In genomic region chr16:79843145-79843544, GRCh38 we compare ENCODE assay signal across 15 cellular contexts.
DNase-seq lines count a peak whose midpoint lies in the region; ATAC-seq, FAIRE-seq and TF ChIP-seq lines count a peak whose summit lies in the region.
"Had no signal": no experiment of that assay in that cellular context is flagged by ENCODE, and none has a peak within 500 bp of the region (broad histone marks: within the 10 kb centered on the region; RNA-seq: fewer than 3 reads in every experiment).

No MANE protein-coding gene starts in this region.

- H3K27me3 ChIP-seq in BLaER1 (no peaks in the 10 kb centered on the region), K562 (ENCODE audit: control insufficient read depth in 2 of 2, insufficient read depth in 2 of 2, low read length in 2 of 2) (no peaks in the 10 kb centered on the region)

- no peak for TF ChIP-seq CTCF in K562 (IDR thresholded peaks at IDR 0.05 in 2 of 3, conservative IDR thresholded peaks at IDR 0.05 in 1 of 3; ENCODE audit: insufficient read depth in 2 of 3, low read depth in 1 of 3, low read length in 3 of 3)

- peak overlapping the region; percentile 61 for H3K27ac Mint-ChIP-seq in activated CD4-positive, alpha-beta T cell treated with anti-CD3 and anti-CD28 coated beads, Interleukin-2, amount 10 ng/mL, durations not matched to agents 24 days and 14 days
- peak overlapping the region; percentile 70 for H3K27ac Mint-ChIP-seq in activated CD4-positive, alpha-beta memory T cell treated with anti-CD3 and anti-CD28 coated beads for 36 hours
- H3K27ac Mint-ChIP-seq: B cell; CD4-positive, alpha-beta T cell had no signal

- 41% methylated on average over 5 of the region's 5 CpGs for WGBS in K562 (ENCODE audit: insufficient coverage, low coverage, missing lambda C conversion rate)

- no peak for TF ChIP-seq RAD21 in K562 (CRISPR knock-in tag; conservative IDR thresholded peaks at IDR 0.05 in 1 of 2, IDR thresholded peaks at IDR 0.05 in 1 of 2)

- H3K27ac ChIP-seq in BLaER1 (no peak overlapping the region), K562 (ENCODE audit: extremely low read depth, low read depth, low read length) (peak overlapping the region; percentile 2; the same call in 1 of the 3 replicates)
- H3K27ac ChIP-seq: C4-2B, GM23248 had no signal

- peaks cover 33% of the 10 kb centered on the region for H3K4me1 Mint-ChIP-seq in activated CD4-positive, alpha-beta T cell treated with anti-CD3 and anti-CD28 coated beads, Interleukin-2, amount 10 ng/mL, durations not matched to agents 24 days and 14 days
- H3K4me1 Mint-ChIP-seq in activated CD4-positive, alpha-beta memory T cell treated with anti-CD3 and anti-CD28 coated beads for 36 hours (ENCODE audit: low read depth): peaks cover 38% of the 10 kb centered on the region

- ATAC-seq in K562: no peak
- no peak for ATAC-seq in HG02623 (IDR thresholded peaks at IDR 0.05; ENCODE audit: unreplicated experiment)

- H3K36me3 ChIP-seq in BLaER1: no peaks in the 10 kb centered on the region
- H3K36me3 ChIP-seq in K562 (ENCODE audit: control insufficient read depth, insufficient read depth, low read length): no peaks in the 10 kb centered on the region
- H3K36me3 ChIP-seq: HAP-1 had no signal

- in situ Hi-C loops in K562 (cut with MboI): no loop called here

- H4K20me1 ChIP-seq in BLaER1 (no peaks in the 10 kb centered on the region), K562 (replicated peaks; ENCODE audit: control insufficient read depth, insufficient read depth, low read length) (no peaks in the 10 kb centered on the region)

- POLR2A ChIA-PET in activated CD4-positive, alpha-beta memory T cell treated with anti-CD3 and anti-CD28 coated beads for 36 hours (lab: Charles Lee): interaction anchor here (1.2 kb wide), 1 partner anchor 243 kb away, joined by 3 read pairs; the partner anchor contains the start of gene MAF
- POLR2A ChIA-PET in K562 (lab: Yijun Ruan, JAX): interaction anchor here (0.5 to 1.3 kb wide), 4 partner anchors 9 to 266 kb away, joined by 3 to 4 read pairs (median 3); no protein-coding TSS in a partner anchor

- peak overlapping the region; percentile 1; the same call in 1 of the 2 replicates for H3K4me2 ChIP-seq in BLaER1
- H3K4me2 ChIP-seq in K562 (ENCODE audit: insufficient read depth, low read length): peak overlapping the region; percentile 56

- peaks cover 42% of the 10 kb centered on the region for H3K79me2 ChIP-seq in K562 (ENCODE audit: control insufficient read depth, insufficient read depth, low read length)

- DNase-seq in activated CD4-positive, alpha-beta T cell treated with anti-CD3 and anti-CD28 coated beads, Interleukin-2, amount 10 ng/mL, durations not matched to agents 24 days and 14 days: no peak
- DNase-seq in activated CD4-positive, alpha-beta T cell treated with anti-CD3 and anti-CD28 coated beads for 4 hours: no peak
- DNase-seq in activated CD4-positive, alpha-beta memory T cell treated with anti-CD3 and anti-CD28 coated beads for 36 hours: no peak
- no peak for DNase-seq in K562 (ENCODE audit: extremely low read depth in 1 of 4, low spot score in 3 of 4)
- DNase-seq: Caco-2; CD4-positive, alpha-beta T cell; GM23248 had no signal

- H3K27me3 Mint-ChIP-seq in activated CD4-positive, alpha-beta T cell treated with anti-CD3 and anti-CD28 coated beads, Interleukin-2, amount 10 ng/mL, durations not matched to agents 24 days and 14 days: no peaks in the 10 kb centered on the region
- H3K27me3 Mint-ChIP-seq in activated CD4-positive, alpha-beta memory T cell treated with anti-CD3 and anti-CD28 coated beads for 36 hours: peaks cover 10% of the 10 kb centered on the region
- H3K27me3 Mint-ChIP-seq: B cell; CD4-positive, alpha-beta T cell had no signal

- no peak for TF ChIP-seq POLR2A in K562 (conservative IDR thresholded peaks at IDR 0.05)

- H3K4me3 ChIP-seq in BLaER1 (no peak overlapping the region), K562 (peak overlapping the region; percentile 14; the same call in 1 of the 2 replicates)
- H3K4me3 ChIP-seq: GM23248, HAP-1 had no signal

- CTCF ChIA-PET in activated CD4-positive, alpha-beta memory T cell treated with anti-CD3 and anti-CD28 coated beads for 36 hours (lab: Charles Lee): no interaction called here
- CTCF ChIA-PET in K562 (lab: Yijun Ruan, JAX; ENCODE audit: low intra/inter-chr PET ratio): no interaction called here

- H3K9me3 Mint-ChIP-seq in activated CD4-positive, alpha-beta T cell treated with anti-CD3 and anti-CD28 coated beads, Interleukin-2, amount 10 ng/mL, durations not matched to agents 24 days and 14 days: peaks cover 21% of the 10 kb centered on the region
- peaks cover 2% of the 10 kb centered on the region for H3K9me3 Mint-ChIP-seq in activated CD4-positive, alpha-beta memory T cell treated with anti-CD3 and anti-CD28 coated beads for 36 hours
- H3K9me3 Mint-ChIP-seq: CD4-positive, alpha-beta T cell had no signal

- TF ChIP-seq EP300 in K562 (IDR thresholded peaks at IDR 0.05; ENCODE audit: low read length): no peak

- no peaks in the 10 kb centered on the region for H3K9me1 ChIP-seq in K562 (ENCODE audit: control insufficient read depth, insufficient read depth, low read length)

- H3K4me3 Mint-ChIP-seq in activated CD4-positive, alpha-beta T cell treated with anti-CD3 and anti-CD28 coated beads, Interleukin-2, amount 10 ng/mL, durations not matched to agents 24 days and 14 days: no peak overlapping the region
- no peak overlapping the region for H3K4me3 Mint-ChIP-seq in activated CD4-positive, alpha-beta memory T cell treated with anti-CD3 and anti-CD28 coated beads for 36 hours
- H3K4me3 Mint-ChIP-seq: B cell; CD4-positive, alpha-beta T cell had no signal

- intact Hi-C loops in activated CD4-positive, alpha-beta T cell treated with anti-CD3 and anti-CD28 coated beads, Interleukin-2, amount 10 ng/mL, durations not matched to agents 24 days and 14 days (cut with micrococcal nuclease): loop anchor here (1.0 to 10.0 kb wide), 5 partner anchors 86 to 768 kb away; partner anchors contain the start of gene MAF
- intact Hi-C loops in activated CD4-positive, alpha-beta memory T cell treated with anti-CD3 and anti-CD28 coated beads for 36 hours (cut with micrococcal nuclease): loop anchor here (1.0 to 10.0 kb wide), 10 partner anchors 85 to 1066 kb away; partner anchors contain the start of gene MAF
- intact Hi-C loops in K562 (cut with micrococcal nuclease): loop anchor here (5.0 kb wide), 2 partner anchors 71 to 129 kb away; no protein-coding TSS in a partner anchor

- H3K36me3 Mint-ChIP-seq in activated CD4-positive, alpha-beta T cell treated with anti-CD3 and anti-CD28 coated beads, Interleukin-2, amount 10 ng/mL, durations not matched to agents 24 days and 14 days (ENCODE audit: low read depth): no peaks in the 10 kb centered on the region
- H3K36me3 Mint-ChIP-seq in activated CD4-positive, alpha-beta memory T cell treated with anti-CD3 and anti-CD28 coated beads for 36 hours: no peaks in the 10 kb centered on the region

- no peak for FAIRE-seq in K562 (lab: Jason Lieb, UNC)
- FAIRE-seq: D721Med, G401.6, GM18507 had no signal

- H3K9ac ChIP-seq in BLaER1: no peak overlapping the region
- H3K9ac ChIP-seq in K562 (ENCODE audit: insufficient read depth in 1 of 2, low read depth in 2 of 2, low read length in 2 of 2): no peak overlapping the region
- H3K9ac ChIP-seq: GM23248 had no signal

- H3K4me1 ChIP-seq in BLaER1: peaks cover 56% of the 10 kb centered on the region
- H3K4me1 ChIP-seq in K562 (replicated peaks in 1 of 2; ENCODE audit: control insufficient read depth in 2 of 2, insufficient read depth in 2 of 2, low read length in 2 of 2): peaks cover 11 to 34% of the 10 kb centered on the region in 2 experiments; a peak in 3 of 5 replicates
- H3K4me1 ChIP-seq: Caco-2, HAP-1 had no signal

- H3K9me3 ChIP-seq in BLaER1 (peaks cover 8% of the 10 kb centered on the region; the same call in 1 of the 2 replicates), K562 (replicated peaks; ENCODE audit: control insufficient read depth, insufficient read depth, low read depth, low read length) (no peaks in the 10 kb centered on the region)
- H3K9me3 ChIP-seq: Caco-2, HAP-1 had no signal

- H2AFZ ChIP-seq in K562 (ENCODE audit: low read depth, low read length): no peak overlapping the region; the same call in 1 of the 2 replicates
- H2AFZ ChIP-seq: GM23248 had no signal

- BruUV-seq in K562 (replicated peaks; lab: Mats Ljungman, UMichigan): no TSS peak

TF ChIP-seq in K562, 482 proteins besides CTCF, POLR2A, EP300 and RAD21:
- TF ChIP-seq CAMTA2 (CRISPR knock-in tag; conservative IDR thresholded peaks at IDR 0.05) (0 out of 2 replicates have a peak, but pooled peaks have one; percentile 45), ZNF644 (tag; IDR thresholded peaks at IDR 0.05; ENCODE audit: low read depth) (no peak), ELF2 (CRISPR knock-in tag; IDR thresholded peaks at IDR 0.05) (peak; percentile 66), FOXM1 (IDR thresholded peaks at IDR 0.05; ENCODE audit: low read depth) (no peak), FOXM1 (CRISPR knock-in tag; IDR thresholded peaks at IDR 0.05; ENCODE audit: low read depth) (no peak)
